Comparison of ENCODE assay signal across 8 cellular contexts in genomic region chr7:135335628-135336139, GRCh38.
DNase-seq lines count a peak whose midpoint lies in the region; ATAC-seq and TF ChIP-seq lines count a peak whose summit lies in the region.

No MANE protein-coding gene starts in this region.

- TF ChIP-seq CTCF in Calu3 (IDR thresholded peaks at IDR 0.05; ENCODE audit: unreplicated experiment) = peak; percentile 78
- peak; percentile 44 for TF ChIP-seq CTCF in NB4 (IDR thresholded peaks at IDR 0.05; ENCODE audit: low read depth, low read length)
- peak; percentile 56 for TF ChIP-seq CTCF in chondrocyte (IDR thresholded peaks at IDR 0.05)
- TF ChIP-seq CTCF in upper lobe of right lung (IDR thresholded peaks at IDR 0.05) = peak; percentile 19

- H3K4me3 ChIP-seq in NB4 (ENCODE audit: low read depth, low read length) (no peak overlapping the region), SJCRH30 (no peak overlapping the region), upper lobe of right lung (no peak overlapping the region)

- no peaks in the 10 kb centered on the region for H3K9me3 Mint-ChIP-seq in Calu3 (ENCODE audit: low read depth, unreplicated experiment)
- no peaks in the 10 kb centered on the region for H3K9me3 Mint-ChIP-seq in chondrocyte (ENCODE audit: low read depth)

- ATAC-seq in GM21576 (IDR thresholded peaks at IDR 0.05; ENCODE audit: unreplicated experiment) (peak; percentile 75), upper lobe of right lung (peak; percentile 73), HG03521 (IDR thresholded peaks at IDR 0.05; ENCODE audit: unreplicated experiment) (no peak)

- TF ChIP-seq POLR2A in NB4 (IDR thresholded peaks at IDR 0.05; ENCODE audit: extremely low read depth, insufficient read length) = no peak

- peaks cover 7% of the 10 kb centered on the region for H3K4me1 ChIP-seq in SJCRH30
- no peaks in the 10 kb centered on the region for H3K4me1 ChIP-seq in upper lobe of right lung

- H3K27ac Mint-ChIP-seq in Calu3 (ENCODE audit: unreplicated experiment) = no peak overlapping the region
- no peak overlapping the region for H3K27ac Mint-ChIP-seq in chondrocyte (ENCODE audit: unreplicated experiment)

- H3K36me3 Mint-ChIP-seq in Calu3 (ENCODE audit: insufficient read depth, unreplicated experiment) (peaks cover 5% of the 10 kb centered on the region), chondrocyte (ENCODE audit: low read depth) (no peaks in the 10 kb centered on the region)

- H3K4me1 Mint-ChIP-seq in Calu3 (ENCODE audit: low read depth, unreplicated experiment) (peaks cover 8% of the 10 kb centered on the region), chondrocyte (ENCODE audit: low read depth) (no peaks in the 10 kb centered on the region)

- H3K36me3 ChIP-seq in SJCRH30 (no peaks in the 10 kb centered on the region), upper lobe of right lung (no peaks in the 10 kb centered on the region)

- intact Hi-C loops in Calu3 (cut with micrococcal nuclease; ENCODE audit: unreplicated experiment) = loop anchor here (1.0 kb wide), 1 partner anchor 54 kb away; no protein-coding TSS in a partner anchor
- intact Hi-C loops in upper lobe of right lung (cut with DNase I) = no loop called here

- peaks cover 17% of the 10 kb centered on the region for H3K27me3 Mint-ChIP-seq in Calu3 (ENCODE audit: unreplicated experiment)
- H3K27me3 Mint-ChIP-seq in chondrocyte (ENCODE audit: low read depth) = peaks cover 9% of the 10 kb centered on the region

- no peaks in the 10 kb centered on the region for H3K9me3 ChIP-seq in SJCRH30 (replicated peaks)
- no peaks in the 10 kb centered on the region for H3K9me3 ChIP-seq in upper lobe of right lung

- H3K4me3 Mint-ChIP-seq in Calu3 (ENCODE audit: low read depth, unreplicated experiment) (no peak overlapping the region), chondrocyte (ENCODE audit: unreplicated experiment) (no peak overlapping the region)

- CTCF ChIA-PET in Calu3 (lab: Charles Lee) = interaction anchor here (0.6 to 2.5 kb wide), 10 partner anchors 9 to 322 kb away, joined by 3 to 94 read pairs (median 4); no protein-coding TSS in a partner anchor

- DNase-seq in Calu3 = peak; percentile 95
- peak; percentile 66 for DNase-seq in NB4 (ENCODE audit: low read depth)
- peak; percentile 86 to 91 for DNase-seq in SJCRH30
- DNase-seq in chondrocyte (ENCODE audit: low spot score) = no peak
- peak; percentile 9 for DNase-seq in medulla oblongata (ENCODE audit: extremely low spot score)
- DNase-seq in upper lobe of right lung = no peak

- BruUV-seq in Calu3 (replicated peaks; lab: Mats Ljungman, UMichigan) = no TSS peak

- no peaks in the 10 kb centered on the region for H3K27me3 ChIP-seq in SJCRH30
- no peaks in the 10 kb centered on the region for H3K27me3 ChIP-seq in upper lobe of right lung

- no peak overlapping the region for H3K27ac ChIP-seq in SJCRH30
- H3K27ac ChIP-seq in upper lobe of right lung = no peak overlapping the region

Comparison
In these comparisons a context has a peak if more than half of its experiments do, and no peak if none do; other contexts are left out.
1. DNase-seq: peak in Calu3 (single experiment), NB4 (single experiment), SJCRH30 (2 of 2) and medulla oblongata (single experiment); none in chondrocyte (single experiment) and upper lobe of right lung (single experiment).
2. CTCF ChIP-seq: peak in every context shown above with its lines; median percentile 78 in Calu3; 56 in chondrocyte; 44 in NB4; 19 in upper lobe of right lung.